Comparison of ENCODE assay signal across 32 cellular contexts in the genomic region with DNA sequence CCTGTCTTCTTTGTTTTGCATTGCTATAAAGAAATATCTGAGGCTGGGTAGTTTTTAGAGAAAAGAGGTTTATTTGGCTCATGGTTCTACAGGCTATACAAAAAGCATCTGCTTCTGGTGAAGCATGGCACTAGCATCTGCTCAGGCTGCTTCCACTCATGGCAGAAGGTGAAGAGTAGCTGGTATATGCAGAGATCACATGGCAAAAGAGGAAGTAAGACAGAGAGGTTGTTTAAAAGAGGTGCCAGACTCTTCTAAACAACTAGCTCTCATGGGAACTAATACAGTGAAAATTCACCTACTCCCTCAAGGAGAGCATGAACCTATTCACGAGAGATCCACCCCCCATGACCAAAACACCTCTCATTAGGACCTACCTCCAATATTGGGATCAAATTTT.
"Had no signal": no experiment of that assay in that cellular context is flagged by ENCODE, and none has a peak within 500 bp of the region (broad histone marks: within the 10 kb centered on the region; RNA-seq: fewer than 3 reads in every experiment).

No MANE protein-coding gene starts in this region.

- FAIRE-seq: endothelial cell of umbilical vein, kidney, small intestine had no signal

- H3K27ac Mint-ChIP-seq: activated B cell treated with CpG ODN at 0.5 μM for 24 hours; activated CD8-positive, alpha-beta T cell treated with anti-CD3 and anti-CD28 coated beads for 36 hours; activated T-helper 17 cell treated with anti-CD3 and anti-CD28 coated beads, Interleukin-2, amount 50 U/mL, for 72 hours; effector memory CD8-positive, alpha-beta T cell; immature natural killer cell; mesothelial cell of epicardium; naive thymus-derived CD4-positive, alpha-beta T cell; stimulated activated effector memory CD8-positive, alpha-beta T cell treated with anti-CD3 and anti-CD28 coated beads, Interleukin-12 subunit alpha, Interleukin-12 subunit beta, amount 100 ng/mL, for 72 hours; stimulated activated naive CD8-positive, alpha-beta T cell treated with anti-CD3 and anti-CD28 coated beads, Interleukin-15, amount 100 ng/mL, for 72 hours had no signal

- DNase-seq: activated B cell treated with CpG ODN at 0.5 μM for 24 hours; activated CD4-positive, alpha-beta T cell treated with anti-CD3 and anti-CD28 coated beads, Interleukin-2, amount 50 U/mL, for 1 hour; activated CD8-positive, alpha-beta T cell treated with anti-CD3 and anti-CD28 coated beads for 36 hours; activated gamma-delta T cell treated with Interleukin-2 at 50 U/mL for 16 hours; activated naive CD4-positive, alpha-beta T cell treated with anti-CD3 and anti-CD28 coated beads, Interleukin-2, amount 50 U/mL, for 16 hours; activated T-cell treated with anti-CD3 and anti-CD28 coated beads, Interleukin-2, amount 50 U/mL, for 4 hours; amniotic stem cell; caudate nucleus; cortex of kidney; effector memory CD8-positive, alpha-beta T cell; head of caudate nucleus; hypothalamus; immature natural killer cell; kidney; left colon; mammary epithelial cell; ovary; retina; sigmoid colon; small intestine; stimulated activated CD4-positive, alpha-beta T cell treated with anti-CD3 and anti-CD28 coated beads, Interleukin-4, amount 100 ng/mL, for 24 hours; stimulated activated naive CD8-positive, alpha-beta T cell treated with anti-CD3 and anti-CD28 coated beads, Interleukin-15, amount 100 ng/mL, for 72 hours; T-helper 9 cell; thyroid gland; upper lobe of right lung had no signal

- H3K4me1 Mint-ChIP-seq: activated B cell treated with CpG ODN at 0.5 μM for 24 hours; activated T-helper 17 cell treated with anti-CD3 and anti-CD28 coated beads, Interleukin-2, amount 50 U/mL, for 72 hours; immature natural killer cell; mesothelial cell of epicardium; naive thymus-derived CD4-positive, alpha-beta T cell; stimulated activated effector memory CD8-positive, alpha-beta T cell treated with anti-CD3 and anti-CD28 coated beads, Interleukin-12 subunit alpha, Interleukin-12 subunit beta, amount 100 ng/mL, for 72 hours; stimulated activated naive CD8-positive, alpha-beta T cell treated with anti-CD3 and anti-CD28 coated beads, Interleukin-15, amount 100 ng/mL, for 72 hours had no signal

- H3K4me3 ChIP-seq: gastroesophageal sphincter, ovary, prostate gland, sigmoid colon, thyroid gland, upper lobe of right lung had no signal

- H3K36me3 Mint-ChIP-seq: mesothelial cell of epicardium; stimulated activated effector memory CD8-positive, alpha-beta T cell treated with anti-CD3 and anti-CD28 coated beads, Interleukin-12 subunit alpha, Interleukin-12 subunit beta, amount 100 ng/mL, for 72 hours had no signal

- H3K4me3 Mint-ChIP-seq: activated B cell treated with CpG ODN at 0.5 μM for 24 hours; activated CD8-positive, alpha-beta T cell treated with anti-CD3 and anti-CD28 coated beads for 36 hours; activated T-cell treated with anti-CD3 and anti-CD28 coated beads, Interleukin-2, amount 50 U/mL, for 4 hours; activated T-helper 17 cell treated with anti-CD3 and anti-CD28 coated beads, Interleukin-2, amount 50 U/mL, for 72 hours; effector memory CD8-positive, alpha-beta T cell; immature natural killer cell; mesothelial cell of epicardium; naive thymus-derived CD4-positive, alpha-beta T cell; stimulated activated effector memory CD8-positive, alpha-beta T cell treated with anti-CD3 and anti-CD28 coated beads, Interleukin-12 subunit alpha, Interleukin-12 subunit beta, amount 100 ng/mL, for 72 hours; stimulated activated naive CD8-positive, alpha-beta T cell treated with anti-CD3 and anti-CD28 coated beads, Interleukin-15, amount 100 ng/mL, for 72 hours had no signal

- ATAC-seq: activated CD8-positive, alpha-beta T cell treated with anti-CD3 and anti-CD28 coated beads for 36 hours; activated T-cell treated with anti-CD3 and anti-CD28 coated beads, Interleukin-2, amount 50 U/mL, for 4 hours; activated T-helper 17 cell treated with anti-CD3 and anti-CD28 coated beads, Interleukin-2, amount 50 U/mL, for 72 hours; effector memory CD8-positive, alpha-beta T cell; gastroesophageal sphincter; left colon; naive thymus-derived CD4-positive, alpha-beta T cell; stimulated activated effector memory CD8-positive, alpha-beta T cell treated with anti-CD3 and anti-CD28 coated beads, Interleukin-12 subunit alpha, Interleukin-12 subunit beta, amount 100 ng/mL, for 72 hours; stimulated activated naive CD8-positive, alpha-beta T cell treated with anti-CD3 and anti-CD28 coated beads, Interleukin-15, amount 100 ng/mL, for 72 hours; upper lobe of right lung had no signal
